16 cellular contexts compared by ENCODE assay signal in genomic region chr4:52368895-52369294, GRCh38.
"Had no signal": no experiment of that assay in that cellular context is flagged by ENCODE, and none has a peak within 500 bp of the region (broad histone marks: within the 10 kb centered on the region; RNA-seq: fewer than 3 reads in every experiment).

No MANE protein-coding gene starts in this region.

- H3K36me3 ChIP-seq: esophagus muscularis mucosa, pancreas, thyroid gland, uterus had no signal

- H3K27ac ChIP-seq: coronary artery, esophagus muscularis mucosa, hepatocyte, pancreas, thyroid gland, uterus had no signal

- H3K4me2 ChIP-seq: hepatocyte had no signal

- H3K4me1 ChIP-seq: esophagus muscularis mucosa, pancreas, thyroid gland, uterus had no signal

- H3K79me2 ChIP-seq: hepatocyte had no signal

- H3K4me3 ChIP-seq: coronary artery, esophagus muscularis mucosa, hepatocyte, pancreas, thyroid gland, uterus had no signal

- DNase-seq: activated B cell treated with CpG ODN at 0.5 μM for 24 hours; activated CD4-positive, alpha-beta T cell treated with anti-CD3 and anti-CD28 coated beads, Interleukin-2, amount 10 ng/mL, durations not matched to agents 24 days and 14 days; activated CD8-positive, alpha-beta memory T cell treated with anti-CD3 and anti-CD28 coated beads, Interleukin-2, amount 50 U/mL, for 4 hours; activated CD8-positive, alpha-beta T cell treated with anti-CD3 and anti-CD28 coated beads, Interleukin-2, amount 10 ng/mL, durations not matched to agents 7 days and 5 days; activated gamma-delta T cell treated with Interleukin-2 at 50 U/mL for 16 hours; activated T-cell treated with anti-CD3 and anti-CD28 coated beads, Interleukin-2, amount 50 U/mL, for 72 hours; amniotic stem cell; naive B cell; pancreas; stimulated activated CD4-positive, alpha-beta T cell treated with anti-CD3 and anti-CD28 coated beads, Interleukin-12 subunit alpha, Interleukin-12 subunit beta, amount 100 ng/mL, for 4 hours; stimulated activated CD4-positive, alpha-beta T cell treated with anti-CD3 and anti-CD28 coated beads, Interleukin-2, amount 100 ng/mL, for 24 hours; thyroid gland; uterus had no signal

- H3K9me3 ChIP-seq: esophagus muscularis mucosa, pancreas, thyroid gland, uterus had no signal

- H3K27me3 ChIP-seq: esophagus muscularis mucosa, hepatocyte, pancreas, thyroid gland, uterus had no signal
